9 cellular contexts compared by ENCODE assay signal in the genomic region with DNA sequence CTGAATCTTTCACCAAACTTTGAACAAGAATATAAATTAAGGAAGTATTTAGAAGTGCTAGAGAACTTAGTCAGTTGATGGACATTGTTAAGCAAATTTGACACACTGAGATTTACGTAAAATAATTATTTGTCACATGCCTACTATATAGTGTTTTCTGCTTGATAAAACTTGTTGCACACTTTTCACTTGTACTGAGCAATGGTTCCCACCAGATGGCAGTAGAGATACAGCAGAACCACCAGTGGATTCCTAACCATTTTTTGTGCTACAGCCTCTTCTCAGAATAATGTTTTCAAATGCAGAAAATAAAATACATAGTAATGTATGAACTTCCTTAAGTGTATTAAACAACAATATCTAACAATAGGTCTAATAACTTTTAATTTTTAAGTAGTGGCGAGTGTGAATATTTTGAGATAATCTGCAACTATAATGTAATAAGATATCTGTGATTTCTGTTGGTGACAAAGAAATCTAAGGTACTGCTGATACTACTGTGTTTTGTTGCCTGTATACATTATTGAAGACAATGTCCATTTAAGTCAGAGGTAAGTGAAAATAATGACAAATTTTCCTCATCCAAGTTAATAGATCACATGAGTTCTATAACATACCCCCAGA.
DNase-seq lines count a peak whose midpoint lies in the region; ATAC-seq and FAIRE-seq lines count a peak whose summit lies in the region.
"Had no signal": no experiment of that assay in that cellular context is flagged by ENCODE, and none has a peak within 500 bp of the region (broad histone marks: within the 10 kb centered on the region; RNA-seq: fewer than 3 reads in every experiment).

No MANE protein-coding gene starts in this region.

- ATAC-seq in GM19351 (IDR thresholded peaks at IDR 0.05; ENCODE audit: unreplicated experiment) (peak; percentile 95), HG03558 (IDR thresholded peaks at IDR 0.05; ENCODE audit: extremely low read depth, unreplicated experiment) (peak; percentile 65)

- H3K9me3 ChIP-seq in small intestine (ENCODE audit: control insufficient read depth, low read depth) = no peaks in the 10 kb centered on the region
- H3K9me3 ChIP-seq: BLaER1 treated with 17β-estradiol and CSF1 and Interleukin-3, amounts not matched to agents 10 nM and 100 nM had no signal

- DNase-seq in NCI-H1092 treated with DMSO at 0.1 percent for 48 hours (lab: John Stamatoyannopoulos, UW) (peak; percentile 10), NCI-H1092 (lab: John Stamatoyannopoulos, UW) (no peak), globus pallidus (ENCODE audit: low spot score) (peak; percentile 5), small intestine (peak; percentile 24)
- DNase-seq in effector CD4-positive, alpha-beta T cell = no peak

- H3K27ac ChIP-seq in small intestine (ENCODE audit: low read depth in 1 of 2, low read length in 1 of 2) = no peak overlapping the region
- H3K27ac ChIP-seq: BLaER1 treated with 17β-estradiol and CSF1 and Interleukin-3, amounts not matched to agents 10 nM and 100 nM had no signal

- no peak overlapping the region for H3K4me3 ChIP-seq in small intestine (ENCODE audit: low read depth in 1 of 2, low read length in 2 of 2)
- H3K4me3 ChIP-seq: BLaER1 treated with 17β-estradiol and CSF1 and Interleukin-3, amounts not matched to agents 10 nM and 100 nM had no signal

- no peaks in the 10 kb centered on the region for H3K36me3 ChIP-seq in small intestine (ENCODE audit: control insufficient read depth in 2 of 2, insufficient read depth in 2 of 2, low read length in 2 of 2)

- peak; percentile 83 for FAIRE-seq in TTC549 (lab: Jason Lieb, UNC)
- FAIRE-seq in small intestine (lab: Jason Lieb, UNC) = peak; percentile 10

- 43 to 71% (median 52%) methylated on average over 2 of the region's 2 CpGs for WGBS in small intestine, 3 donors

- H3K4me1 ChIP-seq in small intestine (ENCODE audit: control insufficient read depth in 2 of 2, insufficient read depth in 1 of 2, low read depth in 1 of 2, low read length in 1 of 2) = no peaks in the 10 kb centered on the region
- H3K4me1 ChIP-seq: BLaER1 treated with 17β-estradiol and CSF1 and Interleukin-3, amounts not matched to agents 10 nM and 100 nM had no signal

- H3K27me3 ChIP-seq in small intestine (ENCODE audit: control insufficient read depth in 2 of 2, insufficient read depth in 2 of 2, low read length in 2 of 2) = no peaks in the 10 kb centered on the region

Comparison
In these comparisons a context has a peak if more than half of its experiments do, and no peak if none do; other contexts are left out.
1. DNase-seq: peak in NCI-H1092 treated with DMSO at 0.1 percent for 48 hours (single experiment), globus pallidus (single experiment) and small intestine (single experiment); none in NCI-H1092 (single experiment) and effector CD4-positive, alpha-beta T cell (single experiment).